Comparison of ENCODE assay signal across 8 cellular contexts in the genomic region with DNA sequence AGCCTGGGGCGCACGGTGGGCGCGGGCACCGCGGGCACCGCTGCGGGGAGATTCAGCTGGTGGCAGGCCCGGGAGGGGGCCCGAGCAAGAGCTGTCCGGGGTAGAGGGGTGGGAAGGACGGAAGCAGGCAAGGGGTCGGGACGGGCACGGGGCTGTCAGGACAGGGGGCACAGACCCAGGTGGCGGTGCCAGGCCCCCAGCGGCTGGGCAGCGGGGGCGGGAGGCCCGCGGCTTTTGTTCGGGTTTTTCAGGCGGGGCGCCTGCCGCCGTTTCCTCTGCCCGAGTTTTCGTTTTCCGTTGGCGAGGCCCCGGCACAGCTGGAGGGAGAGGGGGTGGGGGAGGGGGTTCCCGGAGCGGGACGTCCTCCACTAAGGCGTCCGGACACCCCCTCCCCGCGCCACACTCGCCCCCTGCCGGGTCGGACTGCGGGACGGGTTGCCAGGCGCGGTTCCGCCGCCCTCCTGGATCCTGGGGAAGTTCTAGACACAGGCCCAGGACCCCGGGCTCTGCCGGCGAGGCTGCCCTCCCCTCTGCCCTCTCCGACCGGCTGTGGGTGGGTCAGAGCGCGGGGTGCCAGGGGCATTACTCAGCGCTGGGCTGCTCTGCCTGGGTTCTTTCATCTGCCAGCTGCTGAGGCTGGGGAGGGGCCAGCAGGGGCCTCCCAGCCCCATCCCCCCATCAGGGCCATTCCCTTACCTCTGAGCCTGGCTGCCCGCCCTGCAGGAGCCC. TPM values are rescaled to one million over a fixed set of nuclear protein-coding genes. Genes with fewer than 3 reads are reported as not detected.
DNase-seq lines count a peak whose midpoint lies in the region; ATAC-seq and TF ChIP-seq lines count a peak whose summit lies in the region.

No MANE protein-coding gene starts in this region.

- no peak overlapping the region for H3K27ac ChIP-seq in effector memory CD4-positive, alpha-beta T cell (ENCODE audit: insufficient read depth, low read length, poor library complexity, severe bottlenecking)
- H3K27ac ChIP-seq in lower lobe of right lung (peak overlapping the region; percentile 84), subcutaneous abdominal adipose tissue (ENCODE audit: low read depth, low read length) (peak overlapping the region; percentile 89)

- TF ChIP-seq CTCF in GM12875 (IDR thresholded peaks at IDR 0.05; ENCODE audit: borderline replicate concordance, insufficient read depth, low read depth, low read length): no peak
- no peak for TF ChIP-seq CTCF in lower lobe of right lung (IDR thresholded peaks at IDR 0.05)

- peaks cover 11% of the 10 kb centered on the region for H3K4me1 ChIP-seq in effector memory CD4-positive, alpha-beta T cell (ENCODE audit: control insufficient read depth, insufficient read depth, low read length, poor library complexity, severe bottlenecking)
- peaks cover 45% of the 10 kb centered on the region for H3K4me1 ChIP-seq in lower lobe of right lung
- peaks cover 11 to 56% (median 47%) of the 10 kb centered on the region in 5 donors for H3K4me1 ChIP-seq in subcutaneous abdominal adipose tissue (ENCODE audit: control insufficient read depth in 5 of 5, insufficient read depth in 5 of 5, low read length in 5 of 5)

- ATAC-seq in lower lobe of right lung (peak; percentile 65 to 76), HG03469 (IDR thresholded peaks at IDR 0.05; ENCODE audit: unreplicated experiment) (no peak)

- H3K9ac ChIP-seq in subcutaneous abdominal adipose tissue (ENCODE audit: low read length in 5 of 5): peak overlapping the region; percentile 83 to 89 (median 84)

- no peaks in the 10 kb centered on the region for H3K27me3 ChIP-seq in effector memory CD4-positive, alpha-beta T cell (replicated peaks; ENCODE audit: control insufficient read depth, insufficient read depth, low read length, poor library complexity, severe bottlenecking)
- H3K27me3 ChIP-seq in lower lobe of right lung (ENCODE audit: low read depth): no peaks in the 10 kb centered on the region
- H3K27me3 ChIP-seq in subcutaneous abdominal adipose tissue (ENCODE audit: control insufficient read depth in 5 of 5, insufficient read depth in 4 of 5, low read length in 5 of 5): no peaks in the 10 kb centered on the region

- DNase-seq in RPMI7951 (ENCODE audit: low read depth) (peak; percentile 66), lower lobe of right lung (peak; percentile 65), NCI-H82 (lab: John Stamatoyannopoulos, UW) (no peak)
- DNase-seq in effector memory CD4-positive, alpha-beta T cell: no peak
- no peak for DNase-seq in effector CD8-positive, alpha-beta T cell (lab: John Stamatoyannopoulos, UW)

- no peaks in the 10 kb centered on the region for H3K9me3 ChIP-seq in effector memory CD4-positive, alpha-beta T cell (ENCODE audit: control insufficient read depth, low read length)
- no peaks in the 10 kb centered on the region for H3K9me3 ChIP-seq in lower lobe of right lung
- no peaks in the 10 kb centered on the region for H3K9me3 ChIP-seq in subcutaneous abdominal adipose tissue (ENCODE audit: control insufficient read depth in 5 of 5, low read length in 5 of 5)

- intact Hi-C loops in lower lobe of right lung (cut with DNase I): no loop called here

- H3K36me3 ChIP-seq in effector memory CD4-positive, alpha-beta T cell (ENCODE audit: control insufficient read depth, insufficient read depth, low read length): no peaks in the 10 kb centered on the region
- H3K36me3 ChIP-seq in lower lobe of right lung (no peaks in the 10 kb centered on the region), subcutaneous abdominal adipose tissue (ENCODE audit: control insufficient read depth in 5 of 5, insufficient read depth in 5 of 5, low read length in 5 of 5) (no peaks in the 10 kb centered on the region)

- H3K4me3 ChIP-seq in GM12875 (ENCODE audit: low read depth, low read length): peak overlapping the region; percentile 44
- peak overlapping the region; percentile 76 for H3K4me3 ChIP-seq in effector memory CD4-positive, alpha-beta T cell (ENCODE audit: insufficient read depth, low read depth, low read length, poor library complexity, severe bottlenecking)
- H3K4me3 ChIP-seq in lower lobe of right lung: peak overlapping the region; percentile 80
- H3K4me3 ChIP-seq in subcutaneous abdominal adipose tissue (ENCODE audit: low read depth in 1 of 5, low read length in 5 of 5): peak overlapping the region; percentile 59 to 82 (median 73)

RNA-seq across cellular contexts. Expression of a gene that starts 0.5 kb away (rescaled TPM):
- total RNA-seq in RPMI7951 (2014; rRNA removed; shearing (Covaris generic)): 4.6 and 6.3 TPM in 2 replicates
- total RNA-seq in lower lobe of right lung: 48.4 TPM

Comparison
In these comparisons a context has a peak if more than half of its experiments do, and no peak if none do; other contexts are left out.
1. DNase-seq: peak in RPMI7951 (single experiment) and lower lobe of right lung (single experiment); none in effector memory CD4-positive, alpha-beta T cell (0 of 3), effector CD8-positive, alpha-beta T cell (single experiment) and NCI-H82 (single experiment).
2. Peak in every context shown above with its lines, with median percentiles within 50 percentile points of each other: H3K4me3 ChIP-seq.